ENCODE assay signal across 24 cellular contexts in the genomic region with DNA sequence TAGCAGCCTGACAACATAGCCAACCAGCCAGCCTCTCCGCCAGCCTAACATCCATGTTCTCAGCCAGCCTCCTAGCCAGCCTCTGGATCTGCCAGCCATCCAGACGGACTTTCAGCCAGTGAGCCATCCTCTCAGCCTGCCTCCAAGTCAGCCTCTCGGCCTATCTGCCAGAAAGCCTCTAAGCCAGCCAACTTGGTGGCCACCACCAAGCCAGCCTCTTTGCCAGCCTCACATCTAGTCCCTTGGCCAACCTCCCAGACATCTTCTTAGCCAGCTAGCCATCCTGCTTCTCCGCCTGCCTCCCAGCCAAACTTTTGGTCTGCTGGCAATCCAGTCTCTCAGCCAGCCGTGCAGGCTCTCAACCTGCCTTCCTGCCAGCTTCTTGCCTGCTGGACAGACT. TPM values are rescaled to one million over a fixed set of nuclear protein-coding genes. Genes with fewer than 3 reads are reported as not detected.
"Had no signal": no experiment of that assay in that cellular context is flagged by ENCODE, and none has a peak within 500 bp of the region (broad histone marks: within the 10 kb centered on the region; RNA-seq: fewer than 3 reads in every experiment).

No MANE protein-coding gene starts in this region.

- H3K9me3 ChIP-seq: esophagus squamous epithelium, gastroesophageal sphincter, mucosa of descending colon, pancreas, spleen, thyroid gland had no signal

- ATAC-seq: gastroesophageal sphincter; left colon; mucosa of descending colon; naive thymus-derived CD8-positive, alpha-beta T cell; pancreas; sciatic nerve; stimulated activated naive B cell treated with anti-CD40 and anti-IgM and Interleukin-4, amounts not matched to agents 10 μg/mL and 1 μg/mL and 100 μg/mL, for 72 hours; stimulated activated naive CD8-positive, alpha-beta T cell treated with anti-CD3 and anti-CD28 coated beads, Interleukin-15, amount 100 ng/mL, for 72 hours had no signal

- H3K27me3 Mint-ChIP-seq: central memory CD8-positive, alpha-beta T cell; naive thymus-derived CD8-positive, alpha-beta T cell; stimulated activated naive B cell treated with anti-CD40 and anti-IgM and Interleukin-4, amounts not matched to agents 10 μg/mL and 1 μg/mL and 100 μg/mL, for 72 hours; stimulated activated naive CD8-positive, alpha-beta T cell treated with anti-CD3 and anti-CD28 coated beads, Interleukin-15, amount 100 ng/mL, for 72 hours; type B pancreatic cell had no signal

- H3K9me3 Mint-ChIP-seq: central memory CD8-positive, alpha-beta T cell; naive thymus-derived CD8-positive, alpha-beta T cell; stimulated activated naive B cell treated with anti-CD40 and anti-IgM and Interleukin-4, amounts not matched to agents 10 μg/mL and 1 μg/mL and 100 μg/mL, for 72 hours; type B pancreatic cell had no signal

- H3K27ac Mint-ChIP-seq: stimulated activated naive CD8-positive, alpha-beta T cell treated with anti-CD3 and anti-CD28 coated beads, Interleukin-15, amount 100 ng/mL, for 72 hours; type B pancreatic cell had no signal

- H3K36me3 ChIP-seq: esophagus squamous epithelium, gastroesophageal sphincter, pancreas, spleen, thyroid gland had no signal

- DNase-seq: cortex of kidney; esophagus squamous epithelium; foreskin fibroblast; glutamatergic neuron; left colon; mucosa of descending colon; naive thymus-derived CD8-positive, alpha-beta T cell; spleen; stimulated activated CD4-positive, alpha-beta T cell treated with anti-CD3 and anti-CD28 coated beads, Interleukin-15, amount 100 ng/mL, for 24 hours; stimulated activated CD4-positive, alpha-beta T cell treated with anti-CD3 and anti-CD28 coated beads, Interleukin-1b, Interleukin-23, amount 100 ng/mL, for 48 hours; stimulated activated CD4-positive, alpha-beta T cell treated with anti-CD3 and anti-CD28 coated beads, Interleukin-4, amount 100 ng/mL, for 24 hours; stimulated activated naive B cell treated with anti-CD40 and anti-IgM and Interleukin-4, amounts not matched to agents 10 μg/mL and 1 μg/mL and 100 μg/mL, for 72 hours; stimulated activated naive CD8-positive, alpha-beta T cell treated with anti-CD3 and anti-CD28 coated beads, Interleukin-15, amount 100 ng/mL, for 72 hours; thyroid gland had no signal

- H3K4me3 Mint-ChIP-seq: central memory CD8-positive, alpha-beta T cell; naive thymus-derived CD8-positive, alpha-beta T cell; stimulated activated naive B cell treated with anti-CD40 and anti-IgM and Interleukin-4, amounts not matched to agents 10 μg/mL and 1 μg/mL and 100 μg/mL, for 72 hours; stimulated activated naive CD8-positive, alpha-beta T cell treated with anti-CD3 and anti-CD28 coated beads, Interleukin-15, amount 100 ng/mL, for 72 hours; type B pancreatic cell had no signal

- H3K27me3 ChIP-seq: esophagus squamous epithelium, gastroesophageal sphincter, pancreas, spleen, thyroid gland had no signal

- H3K4me1 ChIP-seq: gastroesophageal sphincter, pancreas had no signal

- H3K27ac ChIP-seq: esophagus squamous epithelium, gastroesophageal sphincter, pancreas, spleen, thyroid gland had no signal

- H3K4me3 ChIP-seq: esophagus squamous epithelium, gastroesophageal sphincter, mucosa of descending colon, pancreas, spleen, thyroid gland had no signal

- H3K36me3 Mint-ChIP-seq: stimulated activated naive B cell treated with anti-CD40 and anti-IgM and Interleukin-4, amounts not matched to agents 10 μg/mL and 1 μg/mL and 100 μg/mL, for 72 hours; type B pancreatic cell had no signal

RNA-seq across cellular contexts. Expression of gene DTHD1, which starts 20.7 kb away (rescaled TPM):
- total RNA-seq: epithelial cell of proximal tubule, kidney epithelial cell, lung microvascular endothelial cell, pulmonary artery endothelial cell had no signal
- polyA plus RNA-seq: neural cell, pancreas had no signal
